In the genomic region with DNA sequence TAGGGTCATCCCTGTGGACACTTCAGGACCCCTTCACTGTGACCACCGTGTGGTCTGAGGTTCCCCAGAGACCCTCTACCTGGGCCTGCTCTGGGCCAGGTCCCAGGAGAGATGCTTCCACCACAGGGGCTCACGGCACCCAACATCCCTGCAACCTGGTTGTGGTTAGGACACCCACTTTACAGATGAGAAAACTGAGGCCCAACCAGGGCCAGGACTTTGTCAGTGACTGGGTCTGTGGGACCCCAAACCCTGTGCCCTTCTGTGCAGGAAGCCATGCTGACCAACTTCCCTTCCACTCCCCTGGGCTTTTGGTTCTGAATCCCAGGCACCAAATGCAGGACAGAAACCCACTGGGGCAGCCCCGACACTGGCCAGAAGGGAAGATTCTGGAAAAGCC, we compare ENCODE assay signal across 18 cellular contexts. TPM values are rescaled to one million over a fixed set of nuclear protein-coding genes. Genes with fewer than 3 reads are reported as not detected.
DNase-seq lines count a peak whose midpoint lies in the region; ATAC-seq, FAIRE-seq and TF ChIP-seq lines count a peak whose summit lies in the region.
"Had no signal": no experiment of that assay in that cellular context is flagged by ENCODE, and none has a peak within 500 bp of the region (broad histone marks: within the 10 kb centered on the region; RNA-seq: fewer than 3 reads in every experiment).

No MANE protein-coding gene starts in this region.

- no peak for TF ChIP-seq POLR2A in HepG2 (IDR thresholded peaks at IDR 0.05; ENCODE audit: insufficient read depth in 1 of 2, low read depth in 2 of 2, low read length in 2 of 2)
- no peak for TF ChIP-seq POLR2A in right lobe of liver (IDR thresholded peaks at IDR 0.05)

- H3K4me3 ChIP-seq in HepG2 (replicated peaks in 1 of 3; ENCODE audit: insufficient read depth in 1 of 3, low read depth in 2 of 3, low read length in 3 of 3) = no peak overlapping the region
- no peak overlapping the region for H3K4me3 ChIP-seq in right lobe of liver
- H3K4me3 ChIP-seq in pancreas = peak overlapping the region in 2 of 4 donors; percentile 76 to 77
- H3K4me3 ChIP-seq in colonic mucosa = no peak overlapping the region
- H3K4me3 ChIP-seq: GM23338 had no signal

- H4K20me1 ChIP-seq in HepG2 (ENCODE audit: insufficient read depth, low read length) = no peaks in the 10 kb centered on the region

- FAIRE-seq in HepG2 (lab: Jason Lieb, UNC) (no peak), pancreas (lab: Jason Lieb, UNC) (no peak)
- FAIRE-seq: H54 had no signal

- ATAC-seq in HepG2 (no peak), right lobe of liver (no peak), pancreas (no peak)
- ATAC-seq in central memory CD8-positive, alpha-beta T cell (replicated peaks; ENCODE audit: extremely low read depth, poor library complexity, severe bottlenecking) = no peak
- ATAC-seq: GM23338 had no signal

- BruUV-seq in HepG2 (replicated peaks; lab: Mats Ljungman, UMichigan) = no TSS peak

- POLR2A ChIA-PET in HepG2 (lab: Yijun Ruan, JAX) = no interaction called here

- H3K36me3 ChIP-seq in HepG2 (replicated peaks in 1 of 2; ENCODE audit: control insufficient read depth in 1 of 2, insufficient read depth in 2 of 2, low read length in 2 of 2) (no peaks in the 10 kb centered on the region), right lobe of liver (no peaks in the 10 kb centered on the region), pancreas (no peaks in the 10 kb centered on the region), colonic mucosa (no peaks in the 10 kb centered on the region)

- peaks cover 9% of the 10 kb centered on the region for H3K4me1 Mint-ChIP-seq in central memory CD8-positive, alpha-beta T cell

- H3K27ac ChIP-seq in HepG2 (ENCODE audit: extremely low read length, insufficient read depth, low read length) (no peak overlapping the region), right lobe of liver (no peak overlapping the region), pancreas (peak overlapping the region; percentile 43 to 83 (median 73)), colonic mucosa (no peak overlapping the region)
- H3K27ac ChIP-seq: HL-60 had no signal

- CTCF ChIA-PET in HepG2 (lab: Yijun Ruan, JAX; ENCODE audit: low intra/inter-chr PET ratio, low total read pairs) = no interaction called here

- H2AFZ ChIP-seq in HepG2 (ENCODE audit: low read length) = no peak overlapping the region
- H2AFZ ChIP-seq: GM23338 had no signal

- no peak for DNase-seq in HepG2 (ENCODE audit: low spot score)
- no peak for DNase-seq in right lobe of liver
- DNase-seq in central memory CD8-positive, alpha-beta T cell (ENCODE audit: low spot score in 2 of 2) = no peak
- DNase-seq in pancreas = no peak
- no peak for DNase-seq in cerebellar cortex (ENCODE audit: low spot score)
- no peak for DNase-seq in GF-D8 (lab: John Stamatoyannopoulos, UW)
- no peak for DNase-seq in colonic mucosa
- DNase-seq: BE2C; CD4-positive, alpha-beta memory T cell; DMS153; DMS79; GDM1; HFFc6; IMR-90 had no signal

- peaks cover 68% of the 10 kb centered on the region for H3K27me3 Mint-ChIP-seq in central memory CD8-positive, alpha-beta T cell

- peaks cover 11% of the 10 kb centered on the region for H3K36me3 Mint-ChIP-seq in central memory CD8-positive, alpha-beta T cell (ENCODE audit: insufficient read depth)
- H3K36me3 Mint-ChIP-seq: CD4-positive, alpha-beta memory T cell had no signal

- H3K9ac ChIP-seq in HepG2 (ENCODE audit: insufficient read depth, low read depth, low read length) (no peak overlapping the region), colonic mucosa (ENCODE audit: low read depth in 2 of 2, low read length in 2 of 2) (peak overlapping the region in 1 of 2 donors; percentile 31)

- no peaks in the 10 kb centered on the region for H3K79me2 ChIP-seq in HepG2 (ENCODE audit: insufficient read depth, low read length)

- in situ Hi-C loops in HepG2 (cut with HindIII; ENCODE audit: extremely low pct_ligation_motif_present, low pct_unique_long_range_greater_than_20kb) = no loop called here

- TF ChIP-seq EP300 in HepG2 (IDR thresholded peaks at IDR 0.05; ENCODE audit: low read depth in 2 of 2, low read length in 2 of 2) (no peak), HepG2 (CRISPR knock-in tag; IDR thresholded peaks at IDR 0.05; ENCODE audit: borderline replicate concordance) (no peak)

- TF ChIP-seq RAD21 in HepG2 (CRISPR knock-in tag; IDR thresholded peaks at IDR 0.05) = no peak

- no peaks in the 10 kb centered on the region for H3K9me3 Mint-ChIP-seq in central memory CD8-positive, alpha-beta T cell
- H3K9me3 Mint-ChIP-seq: GM23338, HFFc6 had no signal

- H3K4me2 ChIP-seq in HepG2 (ENCODE audit: low read depth, low read length) = no peak overlapping the region
- H3K4me2 ChIP-seq: GM23338 had no signal

- no peak for TF ChIP-seq CTCF in HepG2 (CRISPR knock-in tag; IDR thresholded peaks at IDR 0.05)
- no peak for TF ChIP-seq CTCF in right lobe of liver (IDR thresholded peaks at IDR 0.05)
- TF ChIP-seq CTCF in pancreas (IDR thresholded peaks at IDR 0.05) = no peak
- no peak for TF ChIP-seq CTCF in colonic mucosa (IDR thresholded peaks at IDR 0.05)

- H3K4me1 ChIP-seq in HepG2 (ENCODE audit: insufficient read depth, low read length) = no peaks in the 10 kb centered on the region
- peaks cover 0 to 8% (median 0%) of the 10 kb centered on the region in 4 donors for H3K4me1 ChIP-seq in right lobe of liver
- peaks cover 0 to 13% (median 6%) of the 10 kb centered on the region in 3 donors for H3K4me1 ChIP-seq in pancreas
- H3K4me1 ChIP-seq in colonic mucosa = no peaks in the 10 kb centered on the region

- no peaks in the 10 kb centered on the region for H3K9me3 ChIP-seq in HepG2 (ENCODE audit: low read length)
- no peaks in the 10 kb centered on the region for H3K9me3 ChIP-seq in right lobe of liver
- H3K9me3 ChIP-seq in pancreas = no peaks in the 10 kb centered on the region
- H3K9me3 ChIP-seq in colonic mucosa = no peaks in the 10 kb centered on the region
- H3K9me3 ChIP-seq: BE2C had no signal

- WGBS in HepG2 (ENCODE audit: low lambda C conversion rate) = 17% methylated on average over 1 of the region's 3 CpGs
- WGBS in right lobe of liver (ENCODE audit: insufficient coverage, low coverage, low lambda C conversion rate, missing lambda C conversion rate) = no CpG with 5 or more reads among the region's 3 CpGs
- 78 to 80% methylated on average over 3 of the region's 3 CpGs for WGBS in pancreas, 2 donors

- peak overlapping the region; percentile 37 for H3K4me3 Mint-ChIP-seq in central memory CD8-positive, alpha-beta T cell
- H3K4me3 Mint-ChIP-seq: HFFc6 had no signal

- no peak overlapping the region for H3K27ac Mint-ChIP-seq in central memory CD8-positive, alpha-beta T cell (ENCODE audit: low read depth)
- H3K27ac Mint-ChIP-seq: CD14-positive monocyte, GM23338, HFFc6 had no signal

- H3K27me3 ChIP-seq in HepG2 (ENCODE audit: control insufficient read depth in 1 of 2, insufficient read depth in 2 of 2, low read length in 2 of 2) (peaks cover 22 to 87% of the 10 kb centered on the region in 2 experiments), right lobe of liver (peaks cover 0 to 4% of the 10 kb centered on the region in 2 donors), pancreas (no peaks in the 10 kb centered on the region), colonic mucosa (peaks cover 41% of the 10 kb centered on the region)

- intact Hi-C loops in HepG2 (cut with micrococcal nuclease; ENCODE audit: unreplicated experiment) = no loop called here
- intact Hi-C loops in right lobe of liver (cut with DNase I) = no loop called here
- intact Hi-C loops in pancreas (cut with DNase I) = no loop called here
- intact Hi-C loops in colonic mucosa (cut with DNase I) = no loop called here

TF ChIP-seq in HepG2, 621 proteins besides CTCF, POLR2A, EP300 and RAD21 (continues in another document):
- TF ChIP-seq ZNF337 (CRISPR knock-in tag; IDR thresholded peaks at IDR 0.05; ENCODE audit: borderline replicate concordance, low read depth) = no peak
- TF ChIP-seq ZNF629 (CRISPR knock-in tag; conservative IDR thresholded peaks at IDR 0.05) = peak; percentile 85
- no peak for TF ChIP-seq GFI1 (CRISPR knock-in tag; IDR thresholded peaks at IDR 0.05; ENCODE audit: borderline replicate concordance)

RNA-seq across cellular contexts. Expression of gene BEGAIN, which starts 21.6 kb away (rescaled TPM):
- not detected in 2 replicates for total RNA-seq in HepG2 (2016; rRNA removed; fragmentation: Illumina TruSeq; extraction: Trizol)
- total RNA-seq in HepG2 (2016; cell fraction: cytosol; rRNA removed; fragmentation: Illumina TruSeq; extraction: Trizol; ENCODE audit: low read depth) = not detected in 2 replicates
- total RNA-seq in HepG2 (2016; cell fraction: insoluble cytoplasmic fraction; rRNA removed; fragmentation: Illumina TruSeq; extraction: Trizol) = not detected in 2 replicates
- not detected in 2 replicates for total RNA-seq in HepG2 (2016; cell fraction: membrane; rRNA removed; fragmentation: Illumina TruSeq; extraction: Trizol)
- total RNA-seq in HepG2 (2016; cell fraction: nucleus; rRNA removed; fragmentation: Illumina TruSeq; extraction: Trizol) = not detected in 2 replicates
- not detected in 2 replicates for polyA plus RNA-seq in HepG2 (2011; rRNA removed)
- not detected in 2 replicates for polyA plus RNA-seq in HepG2 (2011; cell fraction: cytosol; rRNA removed)
- polyA plus RNA-seq in HepG2 (2011; cell fraction: nucleus; rRNA removed) = not detected in 2 replicates
- polyA plus RNA-seq in HepG2 (2012) = not detected in 2 replicates
- not detected in 2 replicates for polyA plus RNA-seq in HepG2 (2016; cell fraction: cytosol; fragmentation: Illumina TruSeq; extraction: Trizol; ENCODE audit: low read depth)
- not detected in 2 replicates for polyA plus RNA-seq in HepG2 (2016; cell fraction: insoluble cytoplasmic fraction; fragmentation: Illumina TruSeq; extraction: Trizol; ENCODE audit: low read depth)
- not detected in 2 replicates for polyA plus RNA-seq in HepG2 (2016; cell fraction: membrane; fragmentation: Illumina TruSeq; extraction: Trizol; ENCODE audit: low read depth)
- polyA plus RNA-seq in HepG2 (2016; cell fraction: nucleus; fragmentation: Illumina TruSeq; extraction: Trizol; ENCODE audit: insufficient read depth, low read depth) = not detected in 2 replicates
- polyA minus RNA-seq in HepG2 (2011; rRNA and poly(A)+ RNA removed; ENCODE audit: low replicate concordance) = 39.7 TPM in 1 of 2 replicates, not detected in the other
- 0.20 TPM in 1 of 2 replicates, not detected in the other for polyA minus RNA-seq in HepG2 (2011; cell fraction: cytosol; rRNA and poly(A)+ RNA removed)
- polyA minus RNA-seq in HepG2 (2011; cell fraction: nucleus; rRNA and poly(A)+ RNA removed) = 0.26 TPM in 1 of 2 replicates, not detected in the other
- total RNA-seq in right lobe of liver = under 1 TPM; 0.12 to 0.61 (median 0.34) TPM
- 10 to 100 TPM in 4 of 6 donors, 1 to 10 TPM in 2; 9.1 to 18.2 (median 13.2) TPM for total RNA-seq in pancreas
- polyA plus RNA-seq in pancreas = 10 to 100 TPM; 20.5 to 32.2 TPM
- under 1 TPM; 0.74 to 0.99 TPM for total RNA-seq in colonic mucosa

Comparison
In these comparisons a context has a peak if more than half of its experiments do, and no peak if none do; other contexts are left out.
1. H3K27ac ChIP-seq: peak in pancreas (4 of 4); none in HepG2 (single experiment), right lobe of liver (0 of 3) and colonic mucosa (single experiment).
2. RNA of gene BEGAIN, which starts 21.6 kb away (total RNA-seq): 9.1 to 18.2 TPM in pancreas; 0.74 to 0.99 TPM in colonic mucosa, 0.12 to 0.61 TPM in right lobe of liver and not detected in HepG2; every median in the first group is over 4 times any median in the second.